ENCODE assay signal across 7 cellular contexts in genomic region chr12:100554608-100555077, GRCh38. TPM values are rescaled to one million over a fixed set of nuclear protein-coding genes. Genes with fewer than 3 reads are reported as not detected.
DNase-seq lines count a peak whose midpoint lies in the region; ATAC-seq and TF ChIP-seq lines count a peak whose summit lies in the region.

No MANE protein-coding gene starts in this region.

- peaks cover 5% of the 10 kb centered on the region for H3K4me1 Mint-ChIP-seq in nephron progenitor cell

- peaks cover 4% of the 10 kb centered on the region for H3K27me3 Mint-ChIP-seq in nephron progenitor cell (ENCODE audit: low read depth, poor library complexity)

- H3K27ac ChIP-seq in SJSA1, result no peak overlapping the region

- H3K36me3 Mint-ChIP-seq in nephron progenitor cell (ENCODE audit: low read depth), result no peaks in the 10 kb centered on the region

- no peaks in the 10 kb centered on the region for H3K36me3 ChIP-seq in SJSA1

- no peak overlapping the region for H3K27ac Mint-ChIP-seq in nephron progenitor cell

- H3K9me3 ChIP-seq in SJSA1 (replicated peaks), result no peaks in the 10 kb centered on the region

- DNase-seq in GM10266 (ENCODE audit: extremely low spot score) (peak; percentile 23), NCI-H1105 (lab: John Stamatoyannopoulos, UW) (peak; percentile 85), SJSA1 (ENCODE audit: low read depth in 1 of 2, low spot score in 2 of 2) (peak; percentile 49 to 72), fibroblast of gingiva (ENCODE audit: low read depth) (peak; percentile 80), nephron progenitor cell (peak; percentile 34), GM19238 (ENCODE audit: insufficient read length, low spot score) (no peak)

- peaks cover 4% of the 10 kb centered on the region for H3K9me3 Mint-ChIP-seq in nephron progenitor cell

- 0 out of 2 replicates have a peak, but pooled peaks cover 3% of the 10 kb centered on the region for H3K27me3 ChIP-seq in SJSA1 (replicated peaks)

- ATAC-seq in activated CD4-positive, CD25-positive, alpha-beta regulatory T cell treated with anti-CD3 and anti-CD28 coated beads, Interleukin-2, amount 50 U/mL, for 24 hours, result no peak

- H3K4me1 ChIP-seq in SJSA1 (replicated peaks), result no peaks in the 10 kb centered on the region

- TF ChIP-seq CTCF in GM10266 (IDR thresholded peaks at IDR 0.05; ENCODE audit: control insufficient read depth, insufficient read depth, low read depth, missing control alignments) (peak; percentile 55), nephron progenitor cell (IDR thresholded peaks at IDR 0.05) (peak; percentile 99)

- H3K4me3 Mint-ChIP-seq in nephron progenitor cell, result no peak overlapping the region

- no peak overlapping the region for H3K4me3 ChIP-seq in SJSA1

RNA-seq across cellular contexts. Expression of gene GAS2L3, which starts 18.8 kb away (rescaled TPM):
- total RNA-seq in SJSA1 (2014; rRNA removed; shearing (Covaris generic)), result 32.9 and 55.7 TPM in 2 replicates
